In the genomic region with DNA sequence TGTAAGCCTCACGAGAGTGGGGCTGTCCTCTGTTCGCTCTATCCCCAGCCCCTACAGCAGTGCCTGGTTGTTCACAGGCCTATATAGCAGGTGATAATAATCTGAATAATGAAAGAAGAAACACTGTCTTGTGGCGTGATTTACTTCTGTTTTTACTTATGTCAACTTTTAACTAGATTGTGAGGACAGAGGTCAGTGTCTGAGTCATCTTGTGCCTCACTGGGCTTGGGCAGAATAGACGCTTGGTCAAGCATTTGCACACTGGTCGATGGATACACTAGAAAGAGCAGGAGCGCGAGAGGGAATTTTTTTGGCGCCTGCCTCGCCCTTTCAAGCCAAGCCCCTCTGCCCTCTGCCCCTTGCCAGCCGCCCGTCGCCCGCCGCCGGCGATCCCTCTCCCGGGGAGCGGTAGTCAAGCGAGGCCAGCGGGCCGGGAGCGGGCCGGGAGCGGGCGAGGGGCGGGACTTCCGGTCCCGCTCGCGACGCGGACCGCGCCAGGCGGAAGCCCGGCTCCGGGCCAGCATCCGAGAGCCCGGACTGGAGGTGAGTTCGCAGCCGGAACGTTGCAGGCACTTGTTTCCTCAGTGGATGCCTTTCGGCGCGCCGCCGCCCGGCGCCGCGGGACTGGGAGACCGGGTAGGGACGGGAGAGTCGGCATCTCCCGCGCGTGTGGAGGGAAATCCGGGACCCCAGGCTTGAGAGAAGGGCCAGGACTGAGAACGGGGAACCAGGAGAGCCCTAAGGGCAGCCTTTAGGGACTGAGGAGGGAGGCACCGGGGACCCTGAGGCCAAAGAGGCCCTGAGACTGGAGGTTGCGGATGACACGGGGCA, we compare ENCODE assay signal across 8 cellular contexts.
DNase-seq lines count a peak whose midpoint lies in the region; ATAC-seq and TF ChIP-seq lines count a peak whose summit lies in the region.

A gene with protein sequence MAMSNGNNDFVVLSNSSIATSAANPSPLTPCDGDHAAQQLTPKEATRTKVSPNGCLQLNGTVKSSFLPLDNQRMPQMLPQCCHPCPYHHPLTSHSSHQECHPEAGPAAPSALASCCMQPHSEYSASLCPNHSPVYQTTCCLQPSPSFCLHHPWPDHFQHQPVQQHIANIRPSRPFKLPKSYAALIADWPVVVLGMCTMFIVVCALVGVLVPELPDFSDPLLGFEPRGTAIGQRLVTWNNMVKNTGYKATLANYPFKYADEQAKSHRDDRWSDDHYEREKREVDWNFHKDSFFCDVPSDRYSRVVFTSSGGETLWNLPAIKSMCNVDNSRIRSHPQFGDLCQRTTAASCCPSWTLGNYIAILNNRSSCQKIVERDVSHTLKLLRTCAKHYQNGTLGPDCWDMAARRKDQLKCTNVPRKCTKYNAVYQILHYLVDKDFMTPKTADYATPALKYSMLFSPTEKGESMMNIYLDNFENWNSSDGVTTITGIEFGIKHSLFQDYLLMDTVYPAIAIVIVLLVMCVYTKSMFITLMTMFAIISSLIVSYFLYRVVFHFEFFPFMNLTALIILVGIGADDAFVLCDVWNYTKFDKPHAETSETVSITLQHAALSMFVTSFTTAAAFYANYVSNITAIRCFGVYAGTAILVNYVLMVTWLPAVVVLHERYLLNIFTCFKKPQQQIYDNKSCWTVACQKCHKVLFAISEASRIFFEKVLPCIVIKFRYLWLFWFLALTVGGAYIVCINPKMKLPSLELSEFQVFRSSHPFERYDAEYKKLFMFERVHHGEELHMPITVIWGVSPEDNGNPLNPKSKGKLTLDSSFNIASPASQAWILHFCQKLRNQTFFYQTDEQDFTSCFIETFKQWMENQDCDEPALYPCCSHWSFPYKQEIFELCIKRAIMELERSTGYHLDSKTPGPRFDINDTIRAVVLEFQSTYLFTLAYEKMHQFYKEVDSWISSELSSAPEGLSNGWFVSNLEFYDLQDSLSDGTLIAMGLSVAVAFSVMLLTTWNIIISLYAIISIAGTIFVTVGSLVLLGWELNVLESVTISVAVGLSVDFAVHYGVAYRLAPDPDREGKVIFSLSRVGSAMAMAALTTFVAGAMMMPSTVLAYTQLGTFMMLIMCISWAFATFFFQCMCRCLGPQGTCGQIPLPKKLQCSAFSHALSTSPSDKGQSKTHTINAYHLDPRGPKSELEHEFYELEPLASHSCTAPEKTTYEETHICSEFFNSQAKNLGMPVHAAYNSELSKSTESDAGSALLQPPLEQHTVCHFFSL (N-terminal part only) (plus strand): TSS at position 504 of the 831 bp plus-strand sequence. CDS start 127,785 bp downstream, outside the sequence.

- H3K4me3 ChIP-seq in epithelial cell of esophagus (ENCODE audit: low read length) = peak within 1 kb of the TSS; percentile 61

- peak; percentile 25 for DNase-seq in CMK (ENCODE audit: low read depth)
- peak; percentile 49 for DNase-seq in NOMO-1 treated with DMSO at 0.1 percent for 48 hours (lab: John Stamatoyannopoulos, UW; ENCODE audit: unreplicated experiment)
- peak; percentile 64 for DNase-seq in activated T-cell treated with anti-CD3 and anti-CD28 coated beads for 24 hours (ENCODE audit: low read depth)
- DNase-seq in epithelial cell of esophagus (ENCODE audit: low read depth) = peak; percentile 76
- DNase-seq in middle frontal gyrus (ENCODE audit: extremely low spot score, low spot score) = peak; percentile 74
- peak; percentile 55 to 62 for DNase-seq in stimulated activated CD8-positive, alpha-beta memory T cell treated with anti-CD3 and anti-CD28 coated beads, Interleukin-2, amount 100 ng/mL, for 48 hours (ENCODE audit: low read depth in 2 of 2)

- TF ChIP-seq CTCF in epithelial cell of esophagus (IDR thresholded peaks at IDR 0.05; ENCODE audit: insufficient read depth, low read depth, low read length, missing control alignments) = no peak

- ATAC-seq in GM19452 (IDR thresholded peaks at IDR 0.05; ENCODE audit: unreplicated experiment) (peak; percentile 92), HG03571 (IDR thresholded peaks at IDR 0.05; ENCODE audit: unreplicated experiment) (peak; percentile 94)

Comparison
In these comparisons a context has a peak if more than half of its experiments do, and no peak if none do; other contexts are left out.
1. Peak in every context shown above with its lines: DNase-seq, ATAC-seq and H3K4me3 ChIP-seq.
2. DNase-seq: peak in every context shown above with its lines; median percentile 76 in epithelial cell of esophagus; 74 in middle frontal gyrus; 64 in activated T-cell treated with anti-CD3 and anti-CD28 coated beads for 24 hours; 58 in stimulated activated CD8-positive, alpha-beta memory T cell treated with anti-CD3 and anti-CD28 coated beads, Interleukin-2, amount 100 ng/mL, for 48 hours; 49 in NOMO-1 treated with DMSO at 0.1 percent for 48 hours; 25 in CMK.